2 cellular contexts compared by ENCODE assay signal in genomic region chr17:63544467-63545301, GRCh38.
TF ChIP-seq lines count a peak whose summit lies in the region.

No MANE protein-coding gene starts in this region.

TF ChIP-seq in GM23338, 12 proteins besides CTCF, POLR2A, EP300 and RAD21:
- no peak for TF ChIP-seq STAT1 (IDR thresholded peaks at IDR 0.05; ENCODE audit: unreplicated experiment)
- no peak for TF ChIP-seq ZNF462 (CRISPR knock-in tag; IDR thresholded peaks at IDR 0.05)
- TF ChIP-seq JUNB (IDR thresholded peaks at IDR 0.05; ENCODE audit: unreplicated experiment): no peak
- no peak for TF ChIP-seq ETS1 (IDR thresholded peaks at IDR 0.05)
- TF ChIP-seq CREB1 (CRISPR knock-in tag; IDR thresholded peaks at IDR 0.05; ENCODE audit: low read depth): no peak
- TF ChIP-seq NANOG (IDR thresholded peaks at IDR 0.05; ENCODE audit: borderline replicate concordance): no peak
- TF ChIP-seq REST (IDR thresholded peaks at IDR 0.05; ENCODE audit: unreplicated experiment): no peak
- TF ChIP-seq POLR2AphosphoS5 (IDR thresholded peaks at IDR 0.05; ENCODE audit: low read depth): no peak
- no peak for TF ChIP-seq ZNF114 (CRISPR knock-in tag; IDR thresholded peaks at IDR 0.05)
- TF ChIP-seq EZH2phosphoT487 (IDR thresholded peaks at IDR 0.05; ENCODE audit: unreplicated experiment): no peak
- no peak for TF ChIP-seq EZH2 (IDR thresholded peaks at IDR 0.05; ENCODE audit: low read depth, unreplicated experiment)
- TF ChIP-seq ZNF331 (CRISPR knock-in tag; IDR thresholded peaks at IDR 0.05; ENCODE audit: low read depth): no peak

TF ChIP-seq in H1, 55 proteins besides CTCF, POLR2A, EP300 and RAD21:
- TF ChIP-seq TAF7 (optimal IDR thresholded peaks at IDR 0.05; ENCODE audit: borderline replicate concordance, low read depth, low read length): no peak
- TF ChIP-seq SP4 (IDR thresholded peaks at IDR 0.05; ENCODE audit: low read length): no peak
- TF ChIP-seq CTBP2 (IDR thresholded peaks at IDR 0.05; ENCODE audit: borderline replicate concordance, insufficient read depth, insufficient read length, low read length): no peak
- no peak for TF ChIP-seq SRF (IDR thresholded peaks at IDR 0.05; ENCODE audit: low read depth, low read length)
- no peak for TF ChIP-seq TBP (IDR thresholded peaks at IDR 0.05; ENCODE audit: low read depth, low read length)
- no peak for TF ChIP-seq BCL11A (IDR thresholded peaks at IDR 0.05; ENCODE audit: low read depth in 2 of 2, low read length in 2 of 2)
- no peak for TF ChIP-seq NANOG (IDR thresholded peaks at IDR 0.05; ENCODE audit: insufficient read depth, low read depth, low read length, poor library complexity, severe bottlenecking)
- TF ChIP-seq FOSL1 (IDR thresholded peaks at IDR 0.05; ENCODE audit: insufficient read depth, low read depth, low read length): no peak
- TF ChIP-seq CBX5 (IDR thresholded peaks at IDR 0.05; ENCODE audit: low read depth, low read length): no peak
- no peak for TF ChIP-seq CHD7 (IDR thresholded peaks at IDR 0.05; ENCODE audit: insufficient replicate concordance, low read length)
- TF ChIP-seq ATF2 (IDR thresholded peaks at IDR 0.05; ENCODE audit: low read length): no peak
- TF ChIP-seq E2F6 (IDR thresholded peaks at IDR 0.05): no peak
- no peak for TF ChIP-seq RBBP5 (IDR thresholded peaks at IDR 0.05; ENCODE audit: borderline replicate concordance, low read depth, low read length)
- no peak for TF ChIP-seq ZNF274 (IDR thresholded peaks at IDR 0.05; ENCODE audit: borderline replicate concordance, extremely low read depth, low read length)
TF ChIP-seq in H1: peak in this region for 0.
